Comparison of ENCODE assay signal across 16 cellular contexts in genomic region chr17:57420674-57421392, GRCh38.
DNase-seq lines count a peak whose midpoint lies in the region; FAIRE-seq and TF ChIP-seq lines count a peak whose summit lies in the region.
"Had no signal": no experiment of that assay in that cellular context is flagged by ENCODE, and none has a peak within 500 bp of the region (broad histone marks: within the 10 kb centered on the region; RNA-seq: fewer than 3 reads in every experiment).

No MANE protein-coding gene starts in this region.

- no peaks in the 10 kb centered on the region for H3K9me2 ChIP-seq in OCI-LY1 (ENCODE audit: low read depth, low read length)

- TF ChIP-seq CTCF in BE2C (IDR thresholded peaks at IDR 0.05; ENCODE audit: low read depth, low read length), result no peak
- TF ChIP-seq CTCF in OCI-LY1 (IDR thresholded peaks at IDR 0.05; ENCODE audit: low read length), result no peak
- no peak for TF ChIP-seq CTCF in mesothelial cell of epicardium (IDR thresholded peaks at IDR 0.05; ENCODE audit: unreplicated experiment)
- TF ChIP-seq CTCF in coronary artery (IDR thresholded peaks at IDR 0.05), result no peak

- no peak overlapping the region for H3K4me2 ChIP-seq in OCI-LY1 (ENCODE audit: low read length)

- H3K79me2 ChIP-seq in OCI-LY1 (ENCODE audit: insufficient read depth, low read length), result peaks cover 44% of the 10 kb centered on the region

- H3K27me3 Mint-ChIP-seq in mesothelial cell of epicardium (ENCODE audit: low read depth), result no peaks in the 10 kb centered on the region
- H3K27me3 Mint-ChIP-seq: T-cell had no signal

- H3K4me1 ChIP-seq in BE2C, result peaks cover 23% of the 10 kb centered on the region
- H3K4me1 ChIP-seq in OCI-LY1 (ENCODE audit: insufficient read depth, low read length, severe bottlenecking), result peaks cover 77% of the 10 kb centered on the region

- H3K9me3 Mint-ChIP-seq in mesothelial cell of epicardium, result peaks cover 3% of the 10 kb centered on the region
- H3K9me3 Mint-ChIP-seq: natural killer cell, T-cell had no signal

- H3K4me3 Mint-ChIP-seq in mesothelial cell of epicardium, result no peak overlapping the region
- H3K4me3 Mint-ChIP-seq: natural killer cell, T-cell had no signal

- peaks cover 8% of the 10 kb centered on the region for H3K36me3 Mint-ChIP-seq in mesothelial cell of epicardium
- H3K36me3 Mint-ChIP-seq: natural killer cell had no signal

- H3K27me3 ChIP-seq in BE2C (no peaks in the 10 kb centered on the region), OCI-LY1 (ENCODE audit: insufficient read depth, low read length) (no peaks in the 10 kb centered on the region)

- no peaks in the 10 kb centered on the region for H3K9me3 ChIP-seq in BE2C
- H3K9me3 ChIP-seq in OCI-LY1 (ENCODE audit: low read length), result no peaks in the 10 kb centered on the region

- no peak overlapping the region for H3K9ac ChIP-seq in OCI-LY1 (ENCODE audit: low read length)

- H3K27ac ChIP-seq in OCI-LY1 (ENCODE audit: low read depth, low read length, poor library complexity, severe bottlenecking) (peak overlapping the region; percentile 76), coronary artery (no peak overlapping the region)

- H3K4me3 ChIP-seq in BE2C (ENCODE audit: low read depth, low read length), result peak overlapping the region; percentile 28
- no peak overlapping the region for H3K4me3 ChIP-seq in OCI-LY1 (ENCODE audit: low read depth, low read length, poor library complexity, severe bottlenecking)
- H3K4me3 ChIP-seq in coronary artery, result no peak overlapping the region

- H3K36me3 ChIP-seq in BE2C (no peaks in the 10 kb centered on the region; the same call in 1 of the 2 replicates), OCI-LY1 (ENCODE audit: insufficient read depth, low read length) (peaks cover 58% of the 10 kb centered on the region)

- peaks cover 23% of the 10 kb centered on the region for H3K4me1 Mint-ChIP-seq in mesothelial cell of epicardium

- peak overlapping the region; percentile 80 for H3K27ac Mint-ChIP-seq in mesothelial cell of epicardium
- H3K27ac Mint-ChIP-seq: natural killer cell, T-cell had no signal

- DNase-seq in BE2C, result peak; percentile 78
- peak; percentile 79 to 98 (median 88) for DNase-seq in NCI-H1417 (lab: John Stamatoyannopoulos, UW)
- DNase-seq in mesothelial cell of epicardium (ENCODE audit: low spot score in 2 of 2, unreplicated experiment in 2 of 2), result no peak
- DNase-seq in RKO (ENCODE audit: low spot score), result no peak
- DNase-seq in cortex of kidney (lab: John Stamatoyannopoulos, UW), result no peak
- DNase-seq in coronary artery (ENCODE audit: low spot score), result no peak
- no peak for DNase-seq in GM12892 (ENCODE audit: insufficient read length)
- DNase-seq: activated CD4-positive, alpha-beta T cell treated with anti-CD3 and anti-CD28 coated beads, Interleukin-2, amount 50 U/mL, for 48 hours; activated naive CD4-positive, alpha-beta T cell treated with Interleukin-2 at 50 U/mL for 16 hours; IMR-90; natural killer cell; NK-92 treated with Interleukin-12 subunit alpha and Interleukin-12 subunit beta, amount 100 ng/mL, for 24 hours; stimulated activated CD4-positive, alpha-beta T cell treated with anti-CD3 and anti-CD28 coated beads, Interleukin-15, amount 100 ng/mL, for 24 hours; T-cell had no signal

- TF ChIP-seq POLR2A in GM12892 (IDR thresholded peaks at IDR 0.05; ENCODE audit: low read depth, low read length), result no peak

- no peaks in the 10 kb centered on the region for H3F3A ChIP-seq in OCI-LY1 (ENCODE audit: insufficient read depth, low read length)

- H2AFZ ChIP-seq in OCI-LY1 (ENCODE audit: low read length), result no peak overlapping the region

- no peaks in the 10 kb centered on the region for H4K20me1 ChIP-seq in OCI-LY1 (ENCODE audit: insufficient read depth, low read length)

- no peak for FAIRE-seq in GM12892 (lab: Jason Lieb, UNC)
- FAIRE-seq: H54 had no signal

Comparison
In these comparisons a context has a peak if more than half of its experiments do, and no peak if none do; other contexts are left out.
1. DNase-seq: peak in BE2C (single experiment) and NCI-H1417 (3 of 3); none in mesothelial cell of epicardium (0 of 2), RKO (single experiment), cortex of kidney (single experiment), coronary artery (single experiment) and GM12892 (single experiment).